2 cellular contexts compared by ENCODE assay signal in genomic region chr15:32941823-32942222, GRCh38.
TF ChIP-seq lines count a peak whose summit lies in the region.

No MANE protein-coding gene starts in this region.

TF ChIP-seq in SK-N-SH, 30 proteins besides CTCF, POLR2A, EP300 and RAD21 (continued from another document):
- TF ChIP-seq REST (IDR thresholded peaks at IDR 0.05; ENCODE audit: low read depth, low read length) = no peak
- TF ChIP-seq RXRA (IDR thresholded peaks at IDR 0.05; ENCODE audit: borderline replicate concordance, low read depth) = no peak
- TF ChIP-seq TEAD4 (IDR thresholded peaks at IDR 0.05; ENCODE audit: borderline replicate concordance, insufficient read depth) = no peak

TF ChIP-seq in SK-N-SH treated with all-trans-retinoic acid at 6 μM for 48 hours, 23 proteins besides CTCF, POLR2A, EP300 and RAD21 (continued from another document):
- TF ChIP-seq PATZ1 (CRISPR knock-in tag; IDR thresholded peaks at IDR 0.05; ENCODE audit: borderline replicate concordance) = no peak
- TF ChIP-seq ZNF565 (CRISPR knock-in tag; conservative IDR thresholded peaks at IDR 0.05; ENCODE audit: low read depth) = no peak
- no peak for TF ChIP-seq ZC3H10 (CRISPR knock-in tag; IDR thresholded peaks at IDR 0.05)
- TF ChIP-seq CSRNP3 (CRISPR knock-in tag; IDR thresholded peaks at IDR 0.05) = no peak
- TF ChIP-seq CSDC2 (CRISPR knock-in tag; IDR thresholded peaks at IDR 0.05) = no peak
- no peak for TF ChIP-seq RARB (CRISPR knock-in tag; IDR thresholded peaks at IDR 0.05)
- no peak for TF ChIP-seq ZNF8 (CRISPR knock-in tag; IDR thresholded peaks at IDR 0.05)
- TF ChIP-seq BACH2 (CRISPR knock-in tag; IDR thresholded peaks at IDR 0.05; ENCODE audit: borderline replicate concordance) = no peak
- TF ChIP-seq ESRRG (CRISPR knock-in tag; IDR thresholded peaks at IDR 0.05) = no peak
- TF ChIP-seq TOX (CRISPR knock-in tag; IDR thresholded peaks at IDR 0.05; ENCODE audit: borderline replicate concordance) = no peak
- no peak for TF ChIP-seq TCF4 (CRISPR knock-in tag; IDR thresholded peaks at IDR 0.05; ENCODE audit: borderline replicate concordance)
- TF ChIP-seq PPARA (CRISPR knock-in tag; IDR thresholded peaks at IDR 0.05; ENCODE audit: borderline replicate concordance) = no peak
- no peak for TF ChIP-seq ARNTL (CRISPR knock-in tag; IDR thresholded peaks at IDR 0.05; ENCODE audit: borderline replicate concordance, low read depth)
- TF ChIP-seq SNAI2 (CRISPR knock-in tag; IDR thresholded peaks at IDR 0.05) = no peak
- TF ChIP-seq ISL1 (CRISPR knock-in tag; IDR thresholded peaks at IDR 0.05) = no peak
